15 cellular contexts compared by ENCODE assay signal in genomic region chr1:108609483-108610066, GRCh38. TPM values are rescaled to one million over a fixed set of nuclear protein-coding genes. Genes with fewer than 3 reads are reported as not detected.
A peak's percentile ranks its signal among the peaks of the same experiment; 100 is the strongest.
DNase-seq lines count a peak whose midpoint lies in the region; ATAC-seq and FAIRE-seq lines count a peak whose summit lies in the region.
"Had no signal": no experiment of that assay in that cellular context is flagged by ENCODE, and none has a peak within 500 bp of the region (broad histone marks: within the 10 kb centered on the region; RNA-seq: fewer than 3 reads in every experiment).

No MANE protein-coding gene starts in this region.

- no peak overlapping the region for H3K18ac ChIP-seq in trophoblast cell (ENCODE audit: low read length)

- no peak overlapping the region for H4K12ac ChIP-seq in trophoblast cell (ENCODE audit: low read depth, low read length)

- no peaks in the 10 kb centered on the region for H3K79me1 ChIP-seq in trophoblast cell (ENCODE audit: low read length)

- H2BK5ac ChIP-seq in trophoblast cell (ENCODE audit: low read depth, low read length, poor library complexity): no peak overlapping the region

- H3K23ac ChIP-seq in trophoblast cell (ENCODE audit: low read length): no peak overlapping the region

- no peaks in the 10 kb centered on the region for H3K79me2 ChIP-seq in trophoblast cell (ENCODE audit: control insufficient read depth, insufficient read depth, low read length, poor library complexity)

- no peak overlapping the region for H2BK12ac ChIP-seq in trophoblast cell (ENCODE audit: low read length)

- no peaks in the 10 kb centered on the region for H3K4me1 ChIP-seq in trophoblast cell (ENCODE audit: control insufficient read depth in 1 of 2, insufficient read depth in 2 of 2, low read length in 2 of 2)
- H3K4me1 ChIP-seq: spleen had no signal

- H4K91ac ChIP-seq in trophoblast cell (ENCODE audit: low read depth, low read length): no peak overlapping the region

- intact Hi-C loops in Right ventricle myocardium inferior (cut with DNase I): no loop called here
- intact Hi-C loops in cardiac septum (cut with DNase I): no loop called here

- no peaks in the 10 kb centered on the region for H3K27me3 ChIP-seq in trophoblast cell (ENCODE audit: insufficient read depth, low read length)
- H3K27me3 ChIP-seq: spleen, upper lobe of left lung had no signal

- no peaks in the 10 kb centered on the region for H3K9me3 Mint-ChIP-seq in activated naive CD4-positive, alpha-beta T cell treated with anti-CD3 and anti-CD28 coated beads, Interleukin-2, amount 50 U/mL, for 72 hours
- H3K9me3 Mint-ChIP-seq: IgD-negative memory B cell had no signal

- peak; percentile 69 for ATAC-seq in Right ventricle myocardium inferior
- ATAC-seq in activated naive CD4-positive, alpha-beta T cell treated with anti-CD3 and anti-CD28 coated beads, Interleukin-2, amount 50 U/mL, for 72 hours: no peak
- ATAC-seq: GM12878 had no signal

- WGBS in trophoblast cell (ENCODE audit: extremely low coverage, insufficient coverage, insufficient read length): no CpG with 5 or more reads among the region's 11 CpGs

- H3K27ac ChIP-seq in trophoblast cell (ENCODE audit: low read depth, low read length): no peak overlapping the region
- H3K27ac ChIP-seq: spleen, upper lobe of left lung had no signal

- no peak overlapping the region for H2AK5ac ChIP-seq in trophoblast cell (ENCODE audit: low read length)

- H2AFZ ChIP-seq in trophoblast cell (ENCODE audit: insufficient read depth, low read length, poor library complexity): no peak overlapping the region

- H4K8ac ChIP-seq in trophoblast cell (ENCODE audit: low read depth, low read length): no peak overlapping the region

- no peaks in the 10 kb centered on the region for H3K9me3 ChIP-seq in trophoblast cell (ENCODE audit: insufficient read depth, low read depth, low read length)
- H3K9me3 ChIP-seq: spleen, upper lobe of left lung had no signal

- no peak overlapping the region for H3K4me2 ChIP-seq in trophoblast cell (ENCODE audit: low read length)

- H3K4ac ChIP-seq in trophoblast cell (ENCODE audit: low read depth, low read length): no peak overlapping the region

- peak overlapping the region in 1 of 2 donors; percentile 18 for H3K27ac Mint-ChIP-seq in activated naive CD4-positive, alpha-beta T cell treated with anti-CD3 and anti-CD28 coated beads, Interleukin-2, amount 50 U/mL, for 72 hours

- no peak overlapping the region for H3K4me3 ChIP-seq in trophoblast cell (ENCODE audit: low read depth, low read length)
- H3K4me3 ChIP-seq: GM12878, spleen, upper lobe of left lung had no signal

- H3K36me3 Mint-ChIP-seq in activated naive CD4-positive, alpha-beta T cell treated with anti-CD3 and anti-CD28 coated beads, Interleukin-2, amount 50 U/mL, for 72 hours: no peaks in the 10 kb centered on the region

- DNase-seq in Right ventricle myocardium inferior (ENCODE audit: missing footprints) (no peak), cardiac septum (ENCODE audit: low spot score) (no peak), NCI-H524 (lab: John Stamatoyannopoulos, UW) (peak; percentile 75 to 76), cerebellum (ENCODE audit: low spot score) (no peak), trophoblast cell (no peak), pons (ENCODE audit: low spot score) (no peak)
- DNase-seq in activated naive CD4-positive, alpha-beta T cell treated with anti-CD3 and anti-CD28 coated beads, Interleukin-2, amount 50 U/mL, for 72 hours (ENCODE audit: low spot score in 2 of 2): no peak
- DNase-seq: activated CD8-positive, alpha-beta memory T cell treated with anti-CD3 and anti-CD28 coated beads for 24 hours; NCI-H526 treated with DMSO at 0.1 percent for 48 hours; spleen had no signal

- no peak overlapping the region for H3K9ac ChIP-seq in trophoblast cell (ENCODE audit: low read length)

- FAIRE-seq in islet of Langerhans (lab: Jason Lieb, UNC): peak; percentile 5
- FAIRE-seq: bronchial epithelial cell, GM12878 had no signal

- H2BK120ac ChIP-seq in trophoblast cell (ENCODE audit: insufficient read depth, low read length, poor library complexity): no peak overlapping the region

- H3K14ac ChIP-seq in trophoblast cell (ENCODE audit: low read length): no peak overlapping the region

- no peaks in the 10 kb centered on the region for H3K36me3 ChIP-seq in trophoblast cell (ENCODE audit: control insufficient read depth in 1 of 2, insufficient read depth in 2 of 2, low read length in 2 of 2)

RNA-seq across cellular contexts. Expression of gene EEIG2, which starts 49.7 kb away (rescaled TPM):
- total RNA-seq in Right ventricle myocardium inferior (5.5 TPM), cardiac septum (7.3 TPM), cerebellum (28.1 TPM)
- 6.6 and 6.9 TPM in 2 replicates for polyA plus RNA-seq in trophoblast cell (2013)
- 10 to 100 TPM in 1 of 2 donors, 1 to 10 TPM in 1; 5.3 to 13.6 TPM for total RNA-seq in activated naive CD4-positive, alpha-beta T cell treated with anti-CD3 and anti-CD28 coated beads, Interleukin-2, amount 50 U/mL, for 72 hours

RNA-seq across cellular contexts. Expression of gene HENMT1, which starts 51.3 kb away (rescaled TPM):
- 1.1 TPM for total RNA-seq in Right ventricle myocardium inferior
- 1.1 TPM for total RNA-seq in cardiac septum
- 17.2 TPM for total RNA-seq in cerebellum
- polyA plus RNA-seq in trophoblast cell (2013): 2.0 and 2.1 TPM in 2 replicates
- 10 to 100 TPM; 14.3 to 14.5 TPM for total RNA-seq in activated naive CD4-positive, alpha-beta T cell treated with anti-CD3 and anti-CD28 coated beads, Interleukin-2, amount 50 U/mL, for 72 hours

Comparison
In these comparisons a context has a peak if more than half of its experiments do, and no peak if none do; other contexts are left out.
1. DNase-seq: peak in NCI-H524 (2 of 2); none in Right ventricle myocardium inferior (single experiment), cardiac septum (single experiment), cerebellum (single experiment), trophoblast cell (0 of 2), activated naive CD4-positive, alpha-beta T cell treated with anti-CD3 and anti-CD28 coated beads, Interleukin-2, amount 50 U/mL, for 72 hours (0 of 2) and pons (single experiment).